Comparison of ENCODE assay signal across 12 cellular contexts in genomic region chr19:38583219-38583984, GRCh38. TPM values are rescaled to one million over a fixed set of nuclear protein-coding genes. Genes with fewer than 3 reads are reported as not detected.
A peak's percentile ranks its signal among the peaks of the same experiment; 100 is the strongest.
DNase-seq lines count a peak whose midpoint lies in the region; ATAC-seq lines count a peak whose summit lies in the region.
"Had no signal": no experiment of that assay in that cellular context is flagged by ENCODE, and none has a peak within 500 bp of the region (broad histone marks: within the 10 kb centered on the region; RNA-seq: fewer than 3 reads in every experiment).

No MANE protein-coding gene starts in this region.

- H3K4me3 ChIP-seq in BLaER1 treated with 17β-estradiol and CSF1 and Interleukin-3, amounts not matched to agents 10 nM and 100 nM, result no peak overlapping the region
- no peak overlapping the region for H3K4me3 ChIP-seq in MG63

- H3K9ac ChIP-seq in BLaER1 treated with 17β-estradiol and CSF1 and Interleukin-3, amounts not matched to agents 10 nM and 100 nM, result peak overlapping the region in 3 of 11 experiments; percentile 5 to 38 (median 14); a peak in 3 of 22 replicates

- H3K27ac ChIP-seq in BLaER1 treated with 17β-estradiol and CSF1 and Interleukin-3, amounts not matched to agents 10 nM and 100 nM, result peak overlapping the region in 4 of 11 experiments; percentile 20 to 61 (median 48); a peak in 5 of 22 replicates
- H3K27ac ChIP-seq: C4-2B had no signal

- H3K27me3 Mint-ChIP-seq in T-helper 2 cell treated with Interferon-gamma antibody and Interleukin-4, amounts not matched to agents 5 μg/mL and 100 μg/mL, for 36 hours (ENCODE audit: low read depth), result no peaks in the 10 kb centered on the region

- H3K27ac Mint-ChIP-seq in T-helper 2 cell treated with Interferon-gamma antibody and Interleukin-4, amounts not matched to agents 5 μg/mL and 100 μg/mL, for 36 hours, result peak overlapping the region; percentile 78

- DNase-seq in T-helper 2 cell treated with Interferon-gamma antibody and Interleukin-4, amounts not matched to agents 5 μg/mL and 100 μg/mL, for 36 hours (ENCODE audit: low spot score), result no peak
- DNase-seq in HK-2 (ENCODE audit: unreplicated experiment) (no peak), HCEC 1CT (no peak), MG63 (no peak)
- DNase-seq: NCI-H1694 treated with DMSO at 0.1 percent for 48 hours, retina had no signal

- peaks cover 17% of the 10 kb centered on the region for H3K36me3 Mint-ChIP-seq in T-helper 2 cell treated with Interferon-gamma antibody and Interleukin-4, amounts not matched to agents 5 μg/mL and 100 μg/mL, for 36 hours (ENCODE audit: low read depth)

- H3K36me3 ChIP-seq in BLaER1 treated with 17β-estradiol and CSF1 and Interleukin-3, amounts not matched to agents 10 nM and 100 nM, result peaks cover 9 to 27% (median 12%) of the 10 kb centered on the region in 11 experiments; a peak in 17 of 22 replicates
- no peaks in the 10 kb centered on the region for H3K36me3 ChIP-seq in MG63

- peaks cover 0 to 6% (median 0%) of the 10 kb centered on the region in 11 experiments; a peak in 1 of 22 replicates for H4K20me1 ChIP-seq in BLaER1 treated with 17β-estradiol and CSF1 and Interleukin-3, amounts not matched to agents 10 nM and 100 nM

- no peaks in the 10 kb centered on the region for H3K9me3 Mint-ChIP-seq in T-helper 2 cell treated with Interferon-gamma antibody and Interleukin-4, amounts not matched to agents 5 μg/mL and 100 μg/mL, for 36 hours

- H3K4me1 Mint-ChIP-seq in T-helper 2 cell treated with Interferon-gamma antibody and Interleukin-4, amounts not matched to agents 5 μg/mL and 100 μg/mL, for 36 hours (ENCODE audit: low read depth), result peaks cover 12% of the 10 kb centered on the region

- no peaks in the 10 kb centered on the region for H3K27me3 ChIP-seq in BLaER1 treated with 17β-estradiol and CSF1 and Interleukin-3, amounts not matched to agents 10 nM and 100 nM
- H3K27me3 ChIP-seq in MG63, result no peaks in the 10 kb centered on the region

- no peaks in the 10 kb centered on the region for H3K9me3 ChIP-seq in BLaER1 treated with 17β-estradiol and CSF1 and Interleukin-3, amounts not matched to agents 10 nM and 100 nM (replicated peaks in 1 of 11)
- no peaks in the 10 kb centered on the region for H3K9me3 ChIP-seq in MG63

- peaks cover 0 to 16% (median 7%) of the 10 kb centered on the region in 10 experiments; a peak in 11 of 20 replicates for H3K4me1 ChIP-seq in BLaER1 treated with 17β-estradiol and CSF1 and Interleukin-3, amounts not matched to agents 10 nM and 100 nM

- peak overlapping the region in 6 of 11 experiments; percentile 22 to 52 (median 42); a peak in 9 of 22 replicates for H3K4me2 ChIP-seq in BLaER1 treated with 17β-estradiol and CSF1 and Interleukin-3, amounts not matched to agents 10 nM and 100 nM

- H3K4me3 Mint-ChIP-seq in T-helper 2 cell treated with Interferon-gamma antibody and Interleukin-4, amounts not matched to agents 5 μg/mL and 100 μg/mL, for 36 hours, result peak overlapping the region; percentile 3

- ATAC-seq in GM19035 (IDR thresholded peaks at IDR 0.05; ENCODE audit: unreplicated experiment) (peak; percentile 74), HG03066 (IDR thresholded peaks at IDR 0.05; ENCODE audit: low read depth, unreplicated experiment) (peak; percentile 75), HG03175 (IDR thresholded peaks at IDR 0.05; ENCODE audit: unreplicated experiment) (no peak)

RNA-seq across cellular contexts. Expression of gene MAP4K1, which starts 34.4 kb away (rescaled TPM):
- total RNA-seq in MG63 (2014; rRNA removed; shearing (Covaris generic); ENCODE audit: low replicate concordance), result 0.30 TPM in 1 of 2 replicates, not detected in the other
- total RNA-seq: bronchial epithelial cell had no signal

RNA-seq across cellular contexts. Expression of gene EIF3K, which starts 35.6 kb away (rescaled TPM):
- 252 and 669 TPM in 2 replicates for total RNA-seq in MG63 (2014; rRNA removed; shearing (Covaris generic); ENCODE audit: low replicate concordance)
